Comparison of ENCODE assay signal across 1 cellular context in genomic region chr3:183825380-183826161, GRCh38.
TF ChIP-seq lines count a peak whose summit lies in the region.

Gene MAP6D1, minus strand, starts transcription at chr3:183825577. Its CDS starts 30 bp downstream, at chr3:183825547.

TF ChIP-seq in H1, 55 proteins besides CTCF, POLR2A, EP300 and RAD21 (continued from another document):
- peak; percentile 75; the same call in 1 of the 2 replicates for TF ChIP-seq E2F6 (IDR thresholded peaks at IDR 0.05)
- no peak for TF ChIP-seq SP1 (IDR thresholded peaks at IDR 0.05; ENCODE audit: low read depth, low read length)
- no peak for TF ChIP-seq CBX5 (IDR thresholded peaks at IDR 0.05; ENCODE audit: low read depth, low read length)
- no peak for TF ChIP-seq SRF (IDR thresholded peaks at IDR 0.05; ENCODE audit: low read depth, low read length)
- no peak for TF ChIP-seq CHD2 (IDR thresholded peaks at IDR 0.05; ENCODE audit: low read length)
- peak; percentile 6 for TF ChIP-seq NANOG (IDR thresholded peaks at IDR 0.05; ENCODE audit: insufficient read depth, low read depth, low read length, poor library complexity, severe bottlenecking)
- no peak for TF ChIP-seq FOSL1 (IDR thresholded peaks at IDR 0.05; ENCODE audit: insufficient read depth, low read depth, low read length)
